In genomic region chr12:94872671-94873367, GRCh38 we compare ENCODE assay signal across 8 cellular contexts.
A peak's percentile ranks its signal among the peaks of the same experiment; 100 is the strongest.
DNase-seq lines count a peak whose midpoint lies in the region; ATAC-seq and TF ChIP-seq lines count a peak whose summit lies in the region.

No MANE protein-coding gene starts in this region.

- no peaks in the 10 kb centered on the region for H3K9me3 Mint-ChIP-seq in effector memory CD8-positive, alpha-beta T cell
- peaks cover 3% of the 10 kb centered on the region for H3K9me3 Mint-ChIP-seq in neural progenitor cell
- H3K9me3 Mint-ChIP-seq in CD4-positive, alpha-beta T cell, result no peaks in the 10 kb centered on the region

- peaks cover 5% of the 10 kb centered on the region for H4K20me1 ChIP-seq in neural progenitor cell (ENCODE audit: low read depth)

- peaks cover 71 to 83% of the 10 kb centered on the region in 2 donors for H3K27me3 Mint-ChIP-seq in effector memory CD8-positive, alpha-beta T cell
- H3K27me3 Mint-ChIP-seq in neural progenitor cell (ENCODE audit: insufficient read depth, low read depth), result peaks cover 40% of the 10 kb centered on the region
- peaks cover 83% of the 10 kb centered on the region for H3K27me3 Mint-ChIP-seq in CD4-positive, alpha-beta T cell

- H3K9ac ChIP-seq in neural progenitor cell, result no peak overlapping the region

- H3K27me3 ChIP-seq in neural progenitor cell, result peaks cover 72% of the 10 kb centered on the region
- H3K27me3 ChIP-seq in CD4-positive, alpha-beta T cell (ENCODE audit: control insufficient read depth, insufficient read depth, low read length), result peaks cover 44% of the 10 kb centered on the region

- H3K27ac Mint-ChIP-seq in effector memory CD8-positive, alpha-beta T cell, result no peak overlapping the region
- no peak overlapping the region for H3K27ac Mint-ChIP-seq in neural progenitor cell
- H3K27ac Mint-ChIP-seq in CD4-positive, alpha-beta T cell, result no peak overlapping the region

- peaks cover 12 to 15% of the 10 kb centered on the region in 2 donors for H3K4me1 Mint-ChIP-seq in effector memory CD8-positive, alpha-beta T cell (ENCODE audit: low read depth in 2 of 2)
- H3K4me1 Mint-ChIP-seq in neural progenitor cell, result peaks cover 14% of the 10 kb centered on the region
- peaks cover 18% of the 10 kb centered on the region for H3K4me1 Mint-ChIP-seq in CD4-positive, alpha-beta T cell (ENCODE audit: low read depth)

- H3K4me3 ChIP-seq in GM08714 (ENCODE audit: low read length) (peak overlapping the region; percentile 85), neural progenitor cell (peak overlapping the region; percentile 59)

- H3K9me3 ChIP-seq in neural progenitor cell (ENCODE audit: low read depth), result no peaks in the 10 kb centered on the region
- H3K9me3 ChIP-seq in CD4-positive, alpha-beta T cell (ENCODE audit: control insufficient read depth, low read length), result no peaks in the 10 kb centered on the region

- peak overlapping the region; percentile 17 to 24 for H3K4me3 Mint-ChIP-seq in effector memory CD8-positive, alpha-beta T cell
- peak overlapping the region; percentile 82 for H3K4me3 Mint-ChIP-seq in neural progenitor cell
- H3K4me3 Mint-ChIP-seq in CD4-positive, alpha-beta T cell, result no peak overlapping the region

- no peak for TF ChIP-seq CTCF in neural progenitor cell (IDR thresholded peaks at IDR 0.05)
- no peak for TF ChIP-seq CTCF in CD4-positive, alpha-beta T cell (IDR thresholded peaks at IDR 0.05)

- POLR2A ChIA-PET in CD4-positive, alpha-beta T cell (lab: Charles Lee), result no interaction called here

- CTCF ChIA-PET in CD4-positive, alpha-beta T cell (lab: Charles Lee), result no interaction called here

- H3K4me1 ChIP-seq in neural progenitor cell, result no peaks in the 10 kb centered on the region

- H3K4me2 ChIP-seq in neural progenitor cell, result peak overlapping the region; percentile 89

- peak overlapping the region; percentile 92 for H2AFZ ChIP-seq in neural progenitor cell (replicated peaks)

- H3K36me3 Mint-ChIP-seq in effector memory CD8-positive, alpha-beta T cell (ENCODE audit: insufficient read depth), result peaks cover 3% of the 10 kb centered on the region
- no peaks in the 10 kb centered on the region for H3K36me3 Mint-ChIP-seq in neural progenitor cell
- no peaks in the 10 kb centered on the region for H3K36me3 Mint-ChIP-seq in CD4-positive, alpha-beta T cell (ENCODE audit: low read depth)

- no peak for DNase-seq in effector memory CD8-positive, alpha-beta T cell
- DNase-seq in neural progenitor cell (ENCODE audit: low spot score) (peak; percentile 44), HPDE6-E6E7 (ENCODE audit: extremely low spot score) (no peak)
- no peak for DNase-seq in stimulated activated CD4-positive, alpha-beta T cell treated with anti-CD3 and anti-CD28 coated beads, Interleukin-4, amount 100 ng/mL, for 4 hours
- DNase-seq in CD4-positive, alpha-beta T cell, result no peak

- H3F3A ChIP-seq in neural progenitor cell (ENCODE audit: low read depth), result peaks cover 14% of the 10 kb centered on the region

- intact Hi-C loops in CD4-positive, alpha-beta T cell (cut with DNase I, micrococcal nuclease), result no loop called here

- H3K79me2 ChIP-seq in neural progenitor cell (ENCODE audit: low read depth), result no peaks in the 10 kb centered on the region

- ATAC-seq in GM19463 (IDR thresholded peaks at IDR 0.05; ENCODE audit: unreplicated experiment), result peak; percentile 29
- peak; percentile 29 for ATAC-seq in HG03460 (IDR thresholded peaks at IDR 0.05; ENCODE audit: unreplicated experiment)
- peak; percentile 17 for ATAC-seq in effector memory CD8-positive, alpha-beta T cell (replicated peaks)
- no peak for ATAC-seq in CD4-positive, alpha-beta T cell (ENCODE audit: poor library complexity)

- no peaks in the 10 kb centered on the region for H3K36me3 ChIP-seq in neural progenitor cell

- no peak overlapping the region for H3K27ac ChIP-seq in neural progenitor cell
- no peak overlapping the region for H3K27ac ChIP-seq in CD4-positive, alpha-beta T cell (ENCODE audit: low read depth, low read length)
